In genomic region chr7:8443871-8444756, GRCh38 we compare ENCODE assay signal across 13 cellular contexts. TPM values are rescaled to one million over a fixed set of nuclear protein-coding genes. Genes with fewer than 3 reads are reported as not detected.
DNase-seq lines count a peak whose midpoint lies in the region; ATAC-seq, FAIRE-seq and TF ChIP-seq lines count a peak whose summit lies in the region.
"Had no signal": no experiment of that assay in that cellular context is flagged by ENCODE, and none has a peak within 500 bp of the region (broad histone marks: within the 10 kb centered on the region; RNA-seq: fewer than 3 reads in every experiment).

No MANE protein-coding gene starts in this region.

- intact Hi-C loops in testis (cut with DNase I; ENCODE audit: low total_unique reads): no loop called here

- H3K4me3 Mint-ChIP-seq in activated naive CD8-positive, alpha-beta T cell: peak overlapping the region; percentile 67
- no peak overlapping the region for H3K4me3 Mint-ChIP-seq in activated naive CD8-positive, alpha-beta T cell treated with anti-CD3 and anti-CD28 coated beads, Interleukin-2, amount 50 U/mL, for 24 hours
- H3K4me3 Mint-ChIP-seq in activated naive CD8-positive, alpha-beta T cell treated with anti-CD3 and anti-CD28 coated beads for 36 hours: no peak overlapping the region
- H3K4me3 Mint-ChIP-seq in activated CD4-positive, alpha-beta memory T cell treated with anti-CD3 and anti-CD28 coated beads, Interleukin-2, amount 10 ng/mL, durations not matched to agents 7 days and 5 days: no peak overlapping the region

- peaks cover 6% of the 10 kb centered on the region for H3K36me3 Mint-ChIP-seq in activated naive CD8-positive, alpha-beta T cell
- H3K36me3 Mint-ChIP-seq in activated naive CD8-positive, alpha-beta T cell treated with anti-CD3 and anti-CD28 coated beads, Interleukin-2, amount 50 U/mL, for 24 hours (ENCODE audit: low read depth): peaks cover 5% of the 10 kb centered on the region
- peaks cover 9% of the 10 kb centered on the region for H3K36me3 Mint-ChIP-seq in activated naive CD8-positive, alpha-beta T cell treated with anti-CD3 and anti-CD28 coated beads for 36 hours
- H3K36me3 Mint-ChIP-seq in activated CD4-positive, alpha-beta memory T cell treated with anti-CD3 and anti-CD28 coated beads, Interleukin-2, amount 10 ng/mL, durations not matched to agents 7 days and 5 days (ENCODE audit: low read depth): peaks cover 12% of the 10 kb centered on the region
- H3K36me3 Mint-ChIP-seq: CD4-positive, CD25-positive, alpha-beta regulatory T cell had no signal

- no peaks in the 10 kb centered on the region for H3K9me3 Mint-ChIP-seq in activated naive CD8-positive, alpha-beta T cell (ENCODE audit: low read depth)
- H3K9me3 Mint-ChIP-seq in activated naive CD8-positive, alpha-beta T cell treated with anti-CD3 and anti-CD28 coated beads, Interleukin-2, amount 50 U/mL, for 24 hours: peaks cover 14% of the 10 kb centered on the region
- peaks cover 11% of the 10 kb centered on the region for H3K9me3 Mint-ChIP-seq in activated naive CD8-positive, alpha-beta T cell treated with anti-CD3 and anti-CD28 coated beads for 36 hours
- peaks cover 4% of the 10 kb centered on the region for H3K9me3 Mint-ChIP-seq in activated CD4-positive, alpha-beta memory T cell treated with anti-CD3 and anti-CD28 coated beads, Interleukin-2, amount 10 ng/mL, durations not matched to agents 7 days and 5 days

- no peak overlapping the region for H3K4me2 ChIP-seq in keratinocyte (ENCODE audit: control insufficient read depth, extremely low read depth, insufficient read depth, low read depth, low read length)

- no peak overlapping the region for H2AFZ ChIP-seq in keratinocyte (ENCODE audit: control insufficient read depth, low read length)

- no peak overlapping the region for H3K27ac Mint-ChIP-seq in activated naive CD8-positive, alpha-beta T cell
- H3K27ac Mint-ChIP-seq in activated naive CD8-positive, alpha-beta T cell treated with anti-CD3 and anti-CD28 coated beads, Interleukin-2, amount 50 U/mL, for 24 hours: no peak overlapping the region
- peak overlapping the region; percentile 37 for H3K27ac Mint-ChIP-seq in activated naive CD8-positive, alpha-beta T cell treated with anti-CD3 and anti-CD28 coated beads for 36 hours
- no peak overlapping the region for H3K27ac Mint-ChIP-seq in activated CD4-positive, alpha-beta memory T cell treated with anti-CD3 and anti-CD28 coated beads, Interleukin-2, amount 10 ng/mL, durations not matched to agents 7 days and 5 days
- H3K27ac Mint-ChIP-seq: CD4-positive, CD25-positive, alpha-beta regulatory T cell had no signal

- H3K27me3 Mint-ChIP-seq in activated naive CD8-positive, alpha-beta T cell: peaks cover 52% of the 10 kb centered on the region
- H3K27me3 Mint-ChIP-seq in activated naive CD8-positive, alpha-beta T cell treated with anti-CD3 and anti-CD28 coated beads, Interleukin-2, amount 50 U/mL, for 24 hours: peaks cover 59% of the 10 kb centered on the region
- peaks cover 82% of the 10 kb centered on the region for H3K27me3 Mint-ChIP-seq in activated naive CD8-positive, alpha-beta T cell treated with anti-CD3 and anti-CD28 coated beads for 36 hours
- peaks cover 47% of the 10 kb centered on the region for H3K27me3 Mint-ChIP-seq in activated CD4-positive, alpha-beta memory T cell treated with anti-CD3 and anti-CD28 coated beads, Interleukin-2, amount 10 ng/mL, durations not matched to agents 7 days and 5 days

- 12 to 14% methylated on average over 30 to 39 of the region's 40 CpGs for WGBS in testis, 2 donors

- H3K27me3 ChIP-seq in keratinocyte (ENCODE audit: control insufficient read depth, extremely low read depth, insufficient read depth, low read length) (peaks cover 42% of the 10 kb centered on the region), testis (no peaks in the 10 kb centered on the region)

- TF ChIP-seq POLR2A in testis (IDR thresholded peaks at IDR 0.05): no peak
- TF ChIP-seq POLR2A in GM18505 (IDR thresholded peaks at IDR 0.05; ENCODE audit: borderline replicate concordance, extremely low read depth, insufficient read depth, insufficient read length): no peak

- CTCF ChIA-PET in activated CD4-positive, alpha-beta memory T cell treated with anti-CD3 and anti-CD28 coated beads, Interleukin-2, amount 10 ng/mL, durations not matched to agents 7 days and 5 days (lab: Charles Lee): interaction anchor here (1.7 kb wide), 1 partner anchor 8 kb away, joined by 5 read pairs; no protein-coding TSS in a partner anchor

- TF ChIP-seq CTCF in keratinocyte (optimal IDR thresholded peaks at IDR 0.05 in 1 of 3, IDR thresholded peaks at IDR 0.05 in 1 of 3, conservative IDR thresholded peaks at IDR 0.05 in 1 of 3; ENCODE audit: extremely low read depth in 1 of 3, insufficient read depth in 2 of 3, low read length in 3 of 3): peak in 2 of 3 experiments; percentile 13 to 18
- peak in 2 of 3 experiments; percentile 19 to 30 for TF ChIP-seq CTCF in testis (IDR thresholded peaks at IDR 0.05)

- DNase-seq in activated naive CD8-positive, alpha-beta T cell treated with anti-CD3 and anti-CD28 coated beads, Interleukin-2, amount 50 U/mL, for 24 hours: no peak
- no peak for DNase-seq in activated naive CD8-positive, alpha-beta T cell treated with anti-CD3 and anti-CD28 coated beads for 36 hours
- DNase-seq in keratinocyte (ENCODE audit: low read depth, low spot score) (no peak), testis (peak; percentile 68), NCI-H1092 (lab: John Stamatoyannopoulos, UW) (no peak)
- DNase-seq in activated CD4-positive, alpha-beta memory T cell treated with anti-CD3 and anti-CD28 coated beads, Interleukin-2, amount 10 ng/mL, durations not matched to agents 7 days and 5 days: no peak
- DNase-seq: activated CD4-positive, CD25-positive, alpha-beta regulatory T cell; CD4-positive, CD25-positive, alpha-beta regulatory T cell; foreskin fibroblast; IMR-90 had no signal

- H3K4me3 ChIP-seq in keratinocyte (ENCODE audit: control insufficient read depth in 2 of 3, extremely low read depth in 1 of 3, insufficient read depth in 2 of 3, low read depth in 1 of 3, low read length in 3 of 3) (no peak overlapping the region), testis (peak overlapping the region in 1 of 2 donors; percentile 3)

- peaks cover 16% of the 10 kb centered on the region for H3K4me1 Mint-ChIP-seq in activated naive CD8-positive, alpha-beta T cell (ENCODE audit: low read depth)
- peaks cover 11% of the 10 kb centered on the region for H3K4me1 Mint-ChIP-seq in activated naive CD8-positive, alpha-beta T cell treated with anti-CD3 and anti-CD28 coated beads, Interleukin-2, amount 50 U/mL, for 24 hours
- H3K4me1 Mint-ChIP-seq in activated naive CD8-positive, alpha-beta T cell treated with anti-CD3 and anti-CD28 coated beads for 36 hours: peaks cover 2% of the 10 kb centered on the region
- H3K4me1 Mint-ChIP-seq in activated CD4-positive, alpha-beta memory T cell treated with anti-CD3 and anti-CD28 coated beads, Interleukin-2, amount 10 ng/mL, durations not matched to agents 7 days and 5 days: peaks cover 5% of the 10 kb centered on the region

- no peaks in the 10 kb centered on the region for H4K20me1 ChIP-seq in keratinocyte (ENCODE audit: control insufficient read depth, extremely low read depth, insufficient read depth, low read length)

- no peaks in the 10 kb centered on the region for H3K9me1 ChIP-seq in keratinocyte (ENCODE audit: control insufficient read depth, extremely low read depth, insufficient read depth, low read length)

- no peak for FAIRE-seq in keratinocyte (lab: Jason Lieb, UNC)

- H3K4me1 ChIP-seq in keratinocyte (ENCODE audit: control insufficient read depth, extremely low read depth, insufficient read depth, low read length) (no peaks in the 10 kb centered on the region), testis (no peaks in the 10 kb centered on the region)

- H3K27ac ChIP-seq in keratinocyte (ENCODE audit: control insufficient read depth, insufficient read depth, low read length) (no peak overlapping the region), testis (no peak overlapping the region)

- H3K36me3 ChIP-seq in keratinocyte (ENCODE audit: control insufficient read depth in 2 of 2, extremely low read depth in 1 of 2, insufficient read depth in 2 of 2, low read length in 2 of 2): no peaks in the 10 kb centered on the region
- H3K36me3 ChIP-seq in testis (ENCODE audit: low read depth, missing control alignments): no peaks in the 10 kb centered on the region

- ATAC-seq in activated naive CD8-positive, alpha-beta T cell treated with anti-CD3 and anti-CD28 coated beads, Interleukin-2, amount 50 U/mL, for 24 hours: no peak
- ATAC-seq in GM18505 (IDR thresholded peaks at IDR 0.05; ENCODE audit: unreplicated experiment): no peak

- H3K79me2 ChIP-seq in keratinocyte (ENCODE audit: control insufficient read depth, insufficient read depth, low read length): no peaks in the 10 kb centered on the region

- no peak overlapping the region for H3K9ac ChIP-seq in keratinocyte (ENCODE audit: control insufficient read depth, extremely low read depth, insufficient read depth, low read length)

- H3K9me3 ChIP-seq in keratinocyte (ENCODE audit: control insufficient read depth, low read depth, low read length) (no peaks in the 10 kb centered on the region), testis (no peaks in the 10 kb centered on the region)

- dilution Hi-C loops in keratinocyte (cut with MboI; ENCODE audit: extremely low pct_ligation_motif_present, low sequenced_read_pairs): no loop called here

- POLR2A ChIA-PET in activated CD4-positive, alpha-beta memory T cell treated with anti-CD3 and anti-CD28 coated beads, Interleukin-2, amount 10 ng/mL, durations not matched to agents 7 days and 5 days (lab: Charles Lee): no interaction called here

RNA-seq across cellular contexts. Expression of gene NXPH1, which starts 10.7 kb away (rescaled TPM):
- not detected for total RNA-seq in activated naive CD8-positive, alpha-beta T cell treated with anti-CD3 and anti-CD28 coated beads for 36 hours
- polyA plus RNA-seq in keratinocyte: not detected in 3 replicates
- polyA plus RNA-seq in keratinocyte (2011; ENCODE audit: low read depth): not detected
- polyA plus RNA-seq in keratinocyte (2011; cell fraction: cytosol; rRNA removed): not detected in 2 replicates
- polyA plus RNA-seq in keratinocyte (2011; cell fraction: nucleus; rRNA removed): not detected in 2 replicates
- polyA plus RNA-seq in keratinocyte (2012; ENCODE audit: low replicate concordance): not detected in 2 replicates
- not detected in 3 replicates for polyA minus RNA-seq in keratinocyte
- polyA minus RNA-seq in keratinocyte (2011; cell fraction: cytosol; rRNA and poly(A)+ RNA removed): not detected
- polyA minus RNA-seq in keratinocyte (2011; cell fraction: nucleus; rRNA and poly(A)+ RNA removed): not detected in 2 replicates
- under 1 TPM; 0.24 to 0.37 TPM for total RNA-seq in testis
- polyA plus RNA-seq in testis (ENCODE audit: insufficient read depth, low read depth, low replicate concordance): 0.94 TPM
- total RNA-seq in activated CD4-positive, alpha-beta memory T cell treated with anti-CD3 and anti-CD28 coated beads, Interleukin-2, amount 10 ng/mL, durations not matched to agents 7 days and 5 days: not detected
- total RNA-seq: CD4-positive, CD25-positive, alpha-beta regulatory T cell; IMR-90; pulmonary artery endothelial cell had no signal
- polyA plus RNA-seq: CD4-positive, CD25-positive, alpha-beta regulatory T cell; IMR-90 had no signal
